In the genomic region with DNA sequence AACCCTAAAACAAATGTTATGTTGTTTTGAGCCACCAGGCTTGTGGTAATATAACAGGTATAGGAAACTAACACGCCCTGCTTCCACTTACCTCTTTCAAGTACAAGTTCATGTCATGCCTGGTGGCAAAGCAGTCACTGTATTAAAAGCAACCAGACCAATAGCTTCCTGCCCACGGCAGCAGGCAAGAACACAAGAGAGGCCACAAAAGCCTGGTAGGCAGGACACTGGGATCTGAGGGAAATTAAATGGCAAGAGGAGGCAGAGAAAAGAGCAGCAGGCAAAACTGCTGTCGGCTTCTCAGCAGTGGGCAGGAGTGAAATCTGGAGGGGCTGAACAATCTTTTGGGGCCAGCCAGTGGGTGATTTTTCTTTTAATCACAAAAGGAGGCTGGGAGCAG, we compare ENCODE assay signal across 7 cellular contexts. TPM values are rescaled to one million over a fixed set of nuclear protein-coding genes. Genes with fewer than 3 reads are reported as not detected.
DNase-seq lines count a peak whose midpoint lies in the region; ATAC-seq and TF ChIP-seq lines count a peak whose summit lies in the region.

No MANE protein-coding gene starts in this region.

- H3K4me1 Mint-ChIP-seq in HFFc6 (ENCODE audit: low read depth) (peaks cover 19% of the 10 kb centered on the region), activated B cell treated with CpG ODN at 0.5 μM for 24 hours (peaks cover 59% of the 10 kb centered on the region)

- H3K9me3 Mint-ChIP-seq in HFFc6 (no peaks in the 10 kb centered on the region), activated B cell treated with CpG ODN at 0.5 μM for 24 hours (no peaks in the 10 kb centered on the region)

- POLR2A ChIA-PET in activated B cell treated with CpG ODN at 0.5 μM for 24 hours (lab: Charles Lee): interaction anchor here (1.0 to 5.1 kb wide), 19 partner anchors 9 to 72 kb away, joined by 3 to 65 read pairs (median 7); no protein-coding TSS in a partner anchor

- TF ChIP-seq CTCF in HFFc6 (IDR thresholded peaks at IDR 0.05) (no peak), activated B cell treated with CpG ODN at 0.5 μM for 24 hours (IDR thresholded peaks at IDR 0.05) (no peak)

- intact Hi-C loops in activated B cell treated with CpG ODN at 0.5 μM for 24 hours (cut with micrococcal nuclease): loop anchor here (1.0 to 10.0 kb wide), 4 partner anchors 8 to 635 kb away; a partner anchor contains a TSS

- no peaks in the 10 kb centered on the region for H3K36me3 ChIP-seq in effector memory CD4-positive, alpha-beta T cell (ENCODE audit: control insufficient read depth, insufficient read depth, low read length)

- peak; percentile 11 for ATAC-seq in activated B cell treated with CpG ODN at 0.5 μM for 24 hours (ENCODE audit: low read depth)
- no peak for ATAC-seq in HG03521 (IDR thresholded peaks at IDR 0.05; ENCODE audit: unreplicated experiment)

- H3K36me3 Mint-ChIP-seq in HFFc6 (ENCODE audit: low read depth): no peaks in the 10 kb centered on the region
- peaks cover 17% of the 10 kb centered on the region for H3K36me3 Mint-ChIP-seq in activated B cell treated with CpG ODN at 0.5 μM for 24 hours (ENCODE audit: low read depth)

- H3K4me3 Mint-ChIP-seq in HFFc6 (peak overlapping the region; percentile 29), activated B cell treated with CpG ODN at 0.5 μM for 24 hours (peak overlapping the region; percentile 83)

- H3K27me3 Mint-ChIP-seq in HFFc6 (ENCODE audit: insufficient read depth) (no peaks in the 10 kb centered on the region; the same call in 1 of the 2 replicates), activated B cell treated with CpG ODN at 0.5 μM for 24 hours (no peaks in the 10 kb centered on the region)

- DNase-seq in HFFc6 (no peak), activated B cell treated with CpG ODN at 0.5 μM for 24 hours (no peak), iPS-NIHi7 (ENCODE audit: extremely low spot score) (no peak), COLO829 (ENCODE audit: low spot score) (no peak)
- DNase-seq in effector memory CD4-positive, alpha-beta T cell: peak in 2 of 3 donors; percentile 50 to 62
- DNase-seq in stimulated activated naive CD4-positive, alpha-beta T cell (lab: John Stamatoyannopoulos, UW): peak; percentile 48 to 81 (median 66)

- H3K27ac Mint-ChIP-seq in HFFc6 (peak overlapping the region; percentile 48), activated B cell treated with CpG ODN at 0.5 μM for 24 hours (peak overlapping the region; percentile 96)

- H3K27me3 ChIP-seq in effector memory CD4-positive, alpha-beta T cell (replicated peaks; ENCODE audit: control insufficient read depth, insufficient read depth, low read length, poor library complexity, severe bottlenecking): no peaks in the 10 kb centered on the region

- H3K27ac ChIP-seq in effector memory CD4-positive, alpha-beta T cell (ENCODE audit: insufficient read depth, low read length, poor library complexity, severe bottlenecking): peak overlapping the region; percentile 95

- CTCF ChIA-PET in activated B cell treated with CpG ODN at 0.5 μM for 24 hours (lab: Charles Lee): interaction anchor here (1.2 to 1.5 kb wide), 2 partner anchors 58 to 70 kb away, joined by 3 read pairs; no protein-coding TSS in a partner anchor

- H3K9me3 ChIP-seq in effector memory CD4-positive, alpha-beta T cell (ENCODE audit: control insufficient read depth, low read length): no peaks in the 10 kb centered on the region

- H3K4me3 ChIP-seq in effector memory CD4-positive, alpha-beta T cell (ENCODE audit: insufficient read depth, low read depth, low read length, poor library complexity, severe bottlenecking): peak overlapping the region; percentile 93

- H3K4me1 ChIP-seq in effector memory CD4-positive, alpha-beta T cell (ENCODE audit: control insufficient read depth, insufficient read depth, low read length, poor library complexity, severe bottlenecking): peaks cover 39% of the 10 kb centered on the region

RNA-seq across cellular contexts. Expression of a gene that starts 2.2 kb away (rescaled TPM):
- total RNA-seq in HFFc6 (2021; fragmentation: NEBNext Ultra II Directional; extraction: Animal tissue kit (Norgen Biotek cat#: 25700)): 10 to 100 TPM in 4 of 6 experiments, 1 to 10 TPM in 2; 7.7 to 15.3 (median 10.9) TPM
- total RNA-seq in activated B cell treated with CpG ODN at 0.5 μM for 24 hours: 368 and 391 TPM in 2 replicates

Comparison
In these comparisons a context has a peak if more than half of its experiments do, and no peak if none do; other contexts are left out.
1. DNase-seq: peak in effector memory CD4-positive, alpha-beta T cell (2 of 3) and stimulated activated naive CD4-positive, alpha-beta T cell (6 of 6); none in HFFc6 (single experiment), activated B cell treated with CpG ODN at 0.5 μM for 24 hours (single experiment), iPS-NIHi7 (single experiment) and COLO829 (single experiment).
2. RNA of a gene that starts 2.2 kb away (total RNA-seq): 368 to 391 TPM in activated B cell treated with CpG ODN at 0.5 μM for 24 hours; 7.7 to 15.3 TPM in HFFc6; every median in the first group is over 10 times any median in the second.